9 cellular contexts compared by ENCODE assay signal in the genomic region with DNA sequence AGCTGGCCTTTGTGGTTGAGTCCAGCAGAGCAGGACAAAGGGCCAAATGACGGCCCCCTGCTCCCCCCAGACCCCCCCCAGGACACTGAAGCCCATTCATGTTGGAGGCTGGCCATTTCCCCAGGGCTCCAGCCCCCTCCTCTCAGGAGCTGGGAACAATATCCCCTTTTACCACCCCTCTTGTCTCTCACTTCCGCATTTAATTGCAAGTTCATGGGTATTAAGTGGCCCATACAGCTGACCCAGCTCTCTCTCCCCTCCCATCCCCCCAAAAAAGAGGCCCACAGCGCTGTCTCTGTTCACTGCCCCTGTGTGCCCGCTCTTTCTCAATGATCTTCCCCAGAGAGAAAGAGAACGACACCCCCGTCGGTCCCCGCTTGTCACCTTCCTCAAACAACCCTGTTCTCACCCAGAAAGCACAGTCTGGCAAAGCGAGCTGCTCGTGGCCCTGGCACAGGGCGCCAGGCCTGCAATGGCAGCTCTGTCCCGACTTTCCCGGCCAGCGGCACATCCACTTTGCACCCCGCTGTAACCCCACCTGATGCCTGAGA. TPM values are rescaled to one million over a fixed set of nuclear protein-coding genes. Genes with fewer than 3 reads are reported as not detected.
DNase-seq lines count a peak whose midpoint lies in the region; ATAC-seq and TF ChIP-seq lines count a peak whose summit lies in the region.
"Had no signal": no experiment of that assay in that cellular context is flagged by ENCODE, and none has a peak within 500 bp of the region (broad histone marks: within the 10 kb centered on the region; RNA-seq: fewer than 3 reads in every experiment).

No MANE protein-coding gene starts in this region.

- DNase-seq in NOMO-1 (lab: John Stamatoyannopoulos, UW; ENCODE audit: unreplicated experiment in 2 of 2) (peak; percentile 79 to 83), NCI-H446 (lab: John Stamatoyannopoulos, UW) (no peak), LoVo (ENCODE audit: low spot score) (no peak), NCI-H1436 (lab: John Stamatoyannopoulos, UW) (no peak)
- DNase-seq: NCI-H2029 treated with DMSO at 0.1 percent for 48 hours had no signal

- H3K4me3 Mint-ChIP-seq in brain = peak overlapping the region; percentile 13 to 73 (median 59)
- H3K4me3 Mint-ChIP-seq in stimulated activated memory B cell treated with anti-CD40 and anti-IgM and Interleukin-4, amounts not matched to agents 10 μg/mL and 1 μg/mL and 100 μg/mL, for 72 hours = peak overlapping the region; percentile 32

- ATAC-seq in stimulated activated memory B cell treated with anti-CD40 and anti-IgM and Interleukin-4, amounts not matched to agents 10 μg/mL and 1 μg/mL and 100 μg/mL, for 72 hours = peak; percentile 49
- ATAC-seq in HG03442 (IDR thresholded peaks at IDR 0.05; ENCODE audit: unreplicated experiment) = no peak

- peak overlapping the region; percentile 83 for H3K27ac ChIP-seq in layer of hippocampus (ENCODE audit: low read depth, low read length)

- H3K27me3 Mint-ChIP-seq in brain = no peaks in the 10 kb centered on the region
- no peaks in the 10 kb centered on the region for H3K27me3 Mint-ChIP-seq in stimulated activated memory B cell treated with anti-CD40 and anti-IgM and Interleukin-4, amounts not matched to agents 10 μg/mL and 1 μg/mL and 100 μg/mL, for 72 hours

- H3K9me3 Mint-ChIP-seq in brain = peaks cover 0 to 11% (median 2%) of the 10 kb centered on the region in 5 experiments
- no peaks in the 10 kb centered on the region for H3K9me3 Mint-ChIP-seq in stimulated activated memory B cell treated with anti-CD40 and anti-IgM and Interleukin-4, amounts not matched to agents 10 μg/mL and 1 μg/mL and 100 μg/mL, for 72 hours

- peaks cover 4% of the 10 kb centered on the region for H3K36me3 Mint-ChIP-seq in brain
- peaks cover 31% of the 10 kb centered on the region for H3K36me3 Mint-ChIP-seq in stimulated activated memory B cell treated with anti-CD40 and anti-IgM and Interleukin-4, amounts not matched to agents 10 μg/mL and 1 μg/mL and 100 μg/mL, for 72 hours

- H3K27me3 ChIP-seq in layer of hippocampus (ENCODE audit: control insufficient read depth, insufficient read depth, low read length) = no peaks in the 10 kb centered on the region

- no peak for TF ChIP-seq CTCF in brain (conservative IDR thresholded peaks at IDR 0.05)

- H3K4me1 Mint-ChIP-seq in brain = peaks cover 72% of the 10 kb centered on the region
- H3K4me1 Mint-ChIP-seq in stimulated activated memory B cell treated with anti-CD40 and anti-IgM and Interleukin-4, amounts not matched to agents 10 μg/mL and 1 μg/mL and 100 μg/mL, for 72 hours = peaks cover 74% of the 10 kb centered on the region

- H3K27ac Mint-ChIP-seq in brain = peak overlapping the region; percentile 74 to 95 (median 89)
- H3K27ac Mint-ChIP-seq in stimulated activated memory B cell treated with anti-CD40 and anti-IgM and Interleukin-4, amounts not matched to agents 10 μg/mL and 1 μg/mL and 100 μg/mL, for 72 hours = peak overlapping the region; percentile 76

RNA-seq across cellular contexts. Expression of gene PREX1, which starts 30.4 kb away (rescaled TPM):
- polyA plus RNA-seq in brain (ENCODE audit: insufficient read depth, low read depth, low replicate concordance) = 64.3 TPM

Comparison
In these comparisons a context has a peak if more than half of its experiments do, and no peak if none do; other contexts are left out.
1. DNase-seq: peak in NOMO-1 (2 of 2); none in NCI-H446 (0 of 2), LoVo (single experiment) and NCI-H1436 (single experiment).